9 cellular contexts compared by ENCODE assay signal in the genomic region with DNA sequence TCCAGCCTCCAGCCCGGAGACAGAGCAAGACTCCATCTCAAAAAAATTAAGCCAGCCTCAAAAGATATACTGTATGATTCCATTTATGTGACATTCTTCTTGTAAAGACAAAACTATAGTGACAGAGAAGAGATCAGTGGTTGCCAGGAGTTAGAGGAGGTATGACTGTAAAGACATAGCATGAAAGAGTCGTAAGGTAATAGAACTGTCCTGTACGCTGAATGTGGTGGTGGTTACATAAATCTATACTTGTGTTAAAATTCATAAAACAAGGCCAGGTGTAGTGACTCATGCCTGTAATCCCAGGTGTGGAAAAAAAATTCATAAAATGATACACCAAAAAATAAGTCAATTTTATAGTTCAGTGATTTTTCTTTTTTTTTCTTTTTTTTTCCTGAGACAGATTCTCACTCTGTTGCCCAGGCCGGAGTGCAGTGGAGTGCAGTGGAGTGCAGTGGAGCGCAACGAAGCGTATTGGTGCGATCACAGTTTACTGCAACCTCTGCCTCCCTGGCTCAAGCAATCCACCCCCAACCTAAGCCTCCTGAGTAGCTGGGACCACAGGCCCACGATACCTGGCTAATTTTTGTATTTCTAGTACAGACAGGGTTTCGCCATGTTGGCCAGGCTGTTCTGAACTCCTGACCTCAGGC.
DNase-seq lines count a peak whose midpoint lies in the region; ATAC-seq lines count a peak whose summit lies in the region.
"Had no signal": no experiment of that assay in that cellular context is flagged by ENCODE, and none has a peak within 500 bp of the region (broad histone marks: within the 10 kb centered on the region; RNA-seq: fewer than 3 reads in every experiment).

No MANE protein-coding gene starts in this region.

- DNase-seq in NCI-H187 (lab: John Stamatoyannopoulos, UW) (peak; percentile 52 to 61), NCI-H187 treated with DMSO at 0.1 percent for 48 hours (lab: John Stamatoyannopoulos, UW) (no peak), occipital lobe (lab: John Stamatoyannopoulos, UW) (no peak), NCI-H526 (lab: John Stamatoyannopoulos, UW) (no peak), NCI-H82 (lab: John Stamatoyannopoulos, UW) (no peak), NCI-H774 (lab: John Stamatoyannopoulos, UW) (no peak)
- DNase-seq: stimulated activated CD4-positive, alpha-beta T cell treated with anti-CD3 and anti-CD28 coated beads, Interleukin-4, amount 100 ng/mL, for 1 hour had no signal

- peak; percentile 91 for ATAC-seq in HG02623 (IDR thresholded peaks at IDR 0.05; ENCODE audit: unreplicated experiment)
- peak; percentile 98 for ATAC-seq in HG03439 (IDR thresholded peaks at IDR 0.05; ENCODE audit: unreplicated experiment)

Comparison
In these comparisons a context has a peak if more than half of its experiments do, and no peak if none do; other contexts are left out.
1. DNase-seq: peak in NCI-H187 (2 of 2); none in NCI-H187 treated with DMSO at 0.1 percent for 48 hours (single experiment), occipital lobe (single experiment), NCI-H526 (0 of 2), NCI-H82 (single experiment) and NCI-H774 (single experiment).